Comparison of ENCODE assay signal across 13 cellular contexts in the genomic region with DNA sequence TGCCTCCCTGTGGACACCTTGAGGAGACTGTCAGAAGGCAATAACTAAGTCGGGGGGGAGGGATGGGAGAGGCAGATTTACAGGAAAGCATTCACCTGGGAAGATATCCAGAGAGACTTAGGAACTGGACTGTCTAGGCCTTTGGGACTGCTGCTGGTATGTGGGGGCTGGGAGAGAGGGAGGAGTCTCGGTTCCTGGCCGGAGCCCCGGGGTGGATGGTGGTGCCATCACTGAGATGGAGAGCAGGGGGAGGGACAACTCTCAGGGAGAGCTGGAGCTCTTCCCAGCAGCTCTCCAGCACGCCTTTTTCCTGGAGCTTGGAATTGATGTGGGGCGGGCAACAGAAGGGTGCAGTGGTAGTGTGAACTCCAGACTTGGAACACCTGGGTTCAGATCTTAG. TPM values are rescaled to one million over a fixed set of nuclear protein-coding genes. Genes with fewer than 3 reads are reported as not detected.
A peak's percentile ranks its signal among the peaks of the same experiment; 100 is the strongest.
DNase-seq lines count a peak whose midpoint lies in the region; ATAC-seq and TF ChIP-seq lines count a peak whose summit lies in the region.
"Had no signal": no experiment of that assay in that cellular context is flagged by ENCODE, and none has a peak within 500 bp of the region (broad histone marks: within the 10 kb centered on the region; RNA-seq: fewer than 3 reads in every experiment).

No MANE protein-coding gene starts in this region.

- intact Hi-C loops in sciatic nerve (cut with DNase I), result no loop called here

- H3K4me1 Mint-ChIP-seq in brain, result peaks cover 30% of the 10 kb centered on the region

- no peaks in the 10 kb centered on the region for H3K27me3 Mint-ChIP-seq in brain

- H3K9me3 Mint-ChIP-seq in brain, result no peaks in the 10 kb centered on the region
- H3K9me3 Mint-ChIP-seq: activated naive CD8-positive, alpha-beta T cell treated with anti-CD3 and anti-CD28 coated beads, Interleukin-2, amount 50 U/mL, for 24 hours; GM23338 had no signal

- peak; percentile 72 for ATAC-seq in sciatic nerve
- ATAC-seq: activated naive CD8-positive, alpha-beta T cell treated with anti-CD3 and anti-CD28 coated beads, Interleukin-2, amount 50 U/mL, for 24 hours; GM23338 had no signal

- peaks cover 50% of the 10 kb centered on the region for H3K36me3 Mint-ChIP-seq in brain

- H3K27ac Mint-ChIP-seq in brain, result peak overlapping the region in 3 of 5 experiments; percentile 44 to 68 (median 56)
- H3K27ac Mint-ChIP-seq: activated naive CD8-positive, alpha-beta T cell treated with anti-CD3 and anti-CD28 coated beads, Interleukin-2, amount 50 U/mL, for 24 hours had no signal

- DNase-seq in H4 (ENCODE audit: low spot score) (peak; percentile 30), inferior parietal cortex (ENCODE audit: extremely low spot score) (peak; percentile 74), sciatic nerve (ENCODE audit: low spot score) (no peak), COLO668 (lab: John Stamatoyannopoulos, UW; ENCODE audit: unreplicated experiment) (no peak), NAMALWA (ENCODE audit: low spot score) (no peak), NCI-H748 (lab: John Stamatoyannopoulos, UW; ENCODE audit: unreplicated experiment) (no peak)
- no peak for DNase-seq in activated CD8-positive, alpha-beta memory T cell treated with anti-CD3 and anti-CD28 coated beads, Interleukin-2, amount 50 U/mL, for 48 hours
- DNase-seq: activated naive CD8-positive, alpha-beta T cell treated with anti-CD3 and anti-CD28 coated beads, Interleukin-2, amount 50 U/mL, for 24 hours; DMS153; NCI-H187 treated with DMSO at 0.1 percent for 48 hours; retina had no signal

- no peak overlapping the region for H3K4me3 Mint-ChIP-seq in brain
- H3K4me3 Mint-ChIP-seq: activated naive CD8-positive, alpha-beta T cell treated with anti-CD3 and anti-CD28 coated beads, Interleukin-2, amount 50 U/mL, for 24 hours; GM23338 had no signal

- TF ChIP-seq CTCF in brain (conservative IDR thresholded peaks at IDR 0.05), result no peak

RNA-seq across cellular contexts. Expression of a gene that starts 22.1 kb away (rescaled TPM):
- 8.5 and 11.6 TPM in 2 replicates for total RNA-seq in H4 (2014; rRNA removed; shearing (Covaris generic))
- 147 TPM for polyA plus RNA-seq in brain (ENCODE audit: insufficient read depth, low read depth, low replicate concordance)
- 180 TPM for total RNA-seq in sciatic nerve

Comparison
In these comparisons a context has a peak if more than half of its experiments do, and no peak if none do; other contexts are left out.
1. DNase-seq: peak in H4 (single experiment) and inferior parietal cortex (single experiment); none in sciatic nerve (single experiment), COLO668 (single experiment), NAMALWA (single experiment), activated CD8-positive, alpha-beta memory T cell treated with anti-CD3 and anti-CD28 coated beads, Interleukin-2, amount 50 U/mL, for 48 hours (single experiment) and NCI-H748 (single experiment).
2. RNA of a gene that starts 22.1 kb away (total RNA-seq): 180 TPM in sciatic nerve (single experiment); 8.5 to 11.6 TPM in H4; every median in the first group is over 10 times any median in the second.